In the genomic region with DNA sequence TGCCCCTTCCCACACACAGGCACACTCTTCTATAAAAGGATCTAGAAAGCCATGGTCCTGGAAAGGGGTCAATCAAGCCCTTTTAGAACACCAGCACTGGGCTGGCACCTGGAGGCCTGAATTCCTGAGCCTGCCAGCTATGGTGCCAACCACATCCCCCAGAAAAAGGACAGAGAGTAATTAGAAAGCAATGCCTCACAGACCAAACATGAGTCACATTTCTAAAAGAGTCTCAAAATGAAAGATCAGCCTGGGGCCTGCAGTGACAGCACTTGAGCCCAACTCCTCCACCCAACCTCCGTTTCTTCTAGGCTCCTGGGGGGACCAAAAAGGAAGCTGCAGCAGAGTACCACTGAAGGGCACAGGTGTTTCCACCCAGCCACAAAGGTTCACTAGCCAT, we compare ENCODE assay signal across 2 cellular contexts.
TF ChIP-seq lines count a peak whose summit lies in the region.

No MANE protein-coding gene starts in this region.

TF ChIP-seq in SK-N-SH treated with all-trans-retinoic acid at 6 μM for 48 hours, 23 proteins besides CTCF, POLR2A, EP300 and RAD21 (continued from another document):
- TF ChIP-seq, protein P1, sequence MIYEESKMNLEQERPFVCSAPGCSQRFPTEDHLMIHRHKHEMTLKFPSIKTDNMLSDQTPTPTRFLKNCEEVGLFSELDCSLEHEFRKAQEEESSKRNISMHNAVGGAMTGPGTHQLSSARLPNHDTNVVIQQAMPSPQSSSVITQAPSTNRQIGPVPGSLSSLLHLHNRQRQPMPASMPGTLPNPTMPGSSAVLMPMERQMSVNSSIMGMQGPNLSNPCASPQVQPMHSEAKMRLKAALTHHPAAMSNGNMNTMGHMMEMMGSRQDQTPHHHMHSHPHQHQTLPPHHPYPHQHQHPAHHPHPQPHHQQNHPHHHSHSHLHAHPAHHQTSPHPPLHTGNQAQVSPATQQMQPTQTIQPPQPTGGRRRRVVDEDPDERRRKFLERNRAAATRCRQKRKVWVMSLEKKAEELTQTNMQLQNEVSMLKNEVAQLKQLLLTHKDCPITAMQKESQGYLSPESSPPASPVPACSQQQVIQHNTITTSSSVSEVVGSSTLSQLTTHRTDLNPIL (CRISPR knock-in tag; IDR thresholded peaks at IDR 0.05; ENCODE audit: low read depth): no peak
- TF ChIP-seq CSDC2 (CRISPR knock-in tag; IDR thresholded peaks at IDR 0.05): no peak
- TF ChIP-seq ISL1 (CRISPR knock-in tag; IDR thresholded peaks at IDR 0.05): no peak
- no peak for TF ChIP-seq ESRRG (CRISPR knock-in tag; IDR thresholded peaks at IDR 0.05)
- no peak for TF ChIP-seq ZC3H10 (CRISPR knock-in tag; IDR thresholded peaks at IDR 0.05)
- TF ChIP-seq ARNTL (CRISPR knock-in tag; IDR thresholded peaks at IDR 0.05; ENCODE audit: borderline replicate concordance, low read depth): no peak
- TF ChIP-seq SNAI2 (CRISPR knock-in tag; IDR thresholded peaks at IDR 0.05): no peak

TF ChIP-seq in GM23338, 12 proteins besides CTCF, POLR2A, EP300 and RAD21 (continued from another document):
- TF ChIP-seq, protein P2, sequence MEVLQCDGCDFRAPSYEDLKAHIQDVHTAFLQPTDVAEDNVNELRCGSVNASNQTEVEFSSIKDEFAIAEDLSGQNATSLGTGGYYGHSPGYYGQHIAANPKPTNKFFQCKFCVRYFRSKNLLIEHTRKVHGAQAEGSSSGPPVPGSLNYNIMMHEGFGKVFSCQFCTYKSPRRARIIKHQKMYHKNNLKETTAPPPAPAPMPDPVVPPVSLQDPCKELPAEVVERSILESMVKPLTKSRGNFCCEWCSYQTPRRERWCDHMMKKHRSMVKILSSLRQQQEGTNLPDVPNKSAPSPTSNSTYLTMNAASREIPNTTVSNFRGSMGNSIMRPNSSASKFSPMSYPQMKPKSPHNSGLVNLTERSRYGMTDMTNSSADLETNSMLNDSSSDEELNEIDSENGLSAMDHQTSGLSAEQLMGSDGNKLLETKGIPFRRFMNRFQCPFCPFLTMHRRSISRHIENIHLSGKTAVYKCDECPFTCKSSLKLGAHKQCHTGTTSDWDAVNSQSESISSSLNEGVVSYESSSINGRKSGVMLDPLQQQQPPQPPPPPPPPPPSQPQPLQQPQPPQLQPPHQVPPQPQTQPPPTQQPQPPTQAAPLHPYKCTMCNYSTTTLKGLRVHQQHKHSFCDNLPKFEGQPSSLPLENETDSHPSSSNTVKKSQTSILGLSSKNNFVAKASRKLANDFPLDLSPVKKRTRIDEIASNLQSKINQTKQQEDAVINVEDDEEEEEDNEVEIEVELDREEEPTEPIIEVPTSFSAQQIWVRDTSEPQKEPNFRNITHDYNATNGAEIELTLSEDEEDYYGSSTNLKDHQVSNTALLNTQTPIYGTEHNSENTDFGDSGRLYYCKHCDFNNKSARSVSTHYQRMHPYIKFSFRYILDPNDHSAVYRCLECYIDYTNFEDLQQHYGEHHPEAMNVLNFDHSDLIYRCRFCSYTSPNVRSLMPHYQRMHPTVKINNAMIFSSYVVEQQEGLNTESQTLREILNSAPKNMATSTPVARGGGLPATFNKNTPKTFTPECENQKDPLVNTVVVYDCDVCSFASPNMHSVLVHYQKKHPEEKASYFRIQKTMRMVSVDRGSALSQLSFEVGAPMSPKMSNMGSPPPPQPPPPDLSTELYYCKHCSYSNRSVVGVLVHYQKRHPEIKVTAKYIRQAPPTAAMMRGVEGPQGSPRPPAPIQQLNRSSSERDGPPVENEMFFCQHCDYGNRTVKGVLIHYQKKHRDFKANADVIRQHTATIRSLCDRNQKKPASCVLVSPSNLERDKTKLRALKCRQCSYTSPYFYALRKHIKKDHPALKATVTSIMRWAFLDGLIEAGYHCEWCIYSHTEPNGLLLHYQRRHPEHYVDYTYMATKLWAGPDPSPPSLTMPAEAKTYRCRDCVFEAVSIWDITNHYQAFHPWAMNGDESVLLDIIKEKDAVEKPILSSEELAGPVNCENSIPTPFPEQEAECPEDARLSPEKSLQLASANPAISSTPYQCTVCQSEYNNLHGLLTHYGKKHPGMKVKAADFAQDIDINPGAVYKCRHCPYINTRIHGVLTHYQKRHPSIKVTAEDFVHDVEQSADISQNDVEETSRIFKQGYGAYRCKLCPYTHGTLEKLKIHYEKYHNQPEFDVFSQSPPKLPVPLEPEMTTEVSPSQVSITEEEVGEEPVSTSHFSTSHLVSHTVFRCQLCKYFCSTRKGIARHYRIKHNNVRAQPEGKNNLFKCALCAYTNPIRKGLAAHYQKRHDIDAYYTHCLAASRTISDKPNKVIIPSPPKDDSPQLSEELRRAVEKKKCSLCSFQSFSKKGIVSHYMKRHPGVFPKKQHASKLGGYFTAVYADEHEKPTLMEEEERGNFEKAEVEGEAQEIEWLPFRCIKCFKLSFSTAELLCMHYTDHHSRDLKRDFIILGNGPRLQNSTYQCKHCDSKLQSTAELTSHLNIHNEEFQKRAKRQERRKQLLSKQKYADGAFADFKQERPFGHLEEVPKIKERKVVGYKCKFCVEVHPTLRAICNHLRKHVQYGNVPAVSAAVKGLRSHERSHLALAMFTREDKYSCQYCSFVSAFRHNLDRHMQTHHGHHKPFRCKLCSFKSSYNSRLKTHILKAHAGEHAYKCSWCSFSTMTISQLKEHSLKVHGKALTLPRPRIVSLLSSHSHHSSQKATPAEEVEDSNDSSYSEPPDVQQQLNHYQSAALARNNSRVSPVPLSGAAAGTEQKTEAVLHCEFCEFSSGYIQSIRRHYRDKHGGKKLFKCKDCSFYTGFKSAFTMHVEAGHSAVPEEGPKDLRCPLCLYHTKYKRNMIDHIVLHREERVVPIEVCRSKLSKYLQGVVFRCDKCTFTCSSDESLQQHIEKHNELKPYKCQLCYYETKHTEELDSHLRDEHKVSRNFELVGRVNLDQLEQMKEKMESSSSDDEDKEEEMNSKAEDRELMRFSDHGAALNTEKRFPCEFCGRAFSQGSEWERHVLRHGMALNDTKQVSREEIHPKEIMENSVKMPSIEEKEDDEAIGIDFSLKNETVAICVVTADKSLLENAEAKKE (CRISPR knock-in tag; IDR thresholded peaks at IDR 0.05): no peak
- TF ChIP-seq ZNF331 (CRISPR knock-in tag; IDR thresholded peaks at IDR 0.05; ENCODE audit: low read depth) (no peak), EZH2phosphoT487 (IDR thresholded peaks at IDR 0.05; ENCODE audit: unreplicated experiment) (no peak), JUNB (IDR thresholded peaks at IDR 0.05; ENCODE audit: unreplicated experiment) (no peak), POLR2AphosphoS5 (IDR thresholded peaks at IDR 0.05; ENCODE audit: low read depth) (no peak), EZH2 (IDR thresholded peaks at IDR 0.05; ENCODE audit: low read depth, unreplicated experiment) (no peak), NANOG (IDR thresholded peaks at IDR 0.05; ENCODE audit: borderline replicate concordance) (no peak), STAT1 (IDR thresholded peaks at IDR 0.05; ENCODE audit: unreplicated experiment) (no peak), CREB1 (CRISPR knock-in tag; IDR thresholded peaks at IDR 0.05; ENCODE audit: low read depth) (no peak)
- TF ChIP-seq, protein P3, sequence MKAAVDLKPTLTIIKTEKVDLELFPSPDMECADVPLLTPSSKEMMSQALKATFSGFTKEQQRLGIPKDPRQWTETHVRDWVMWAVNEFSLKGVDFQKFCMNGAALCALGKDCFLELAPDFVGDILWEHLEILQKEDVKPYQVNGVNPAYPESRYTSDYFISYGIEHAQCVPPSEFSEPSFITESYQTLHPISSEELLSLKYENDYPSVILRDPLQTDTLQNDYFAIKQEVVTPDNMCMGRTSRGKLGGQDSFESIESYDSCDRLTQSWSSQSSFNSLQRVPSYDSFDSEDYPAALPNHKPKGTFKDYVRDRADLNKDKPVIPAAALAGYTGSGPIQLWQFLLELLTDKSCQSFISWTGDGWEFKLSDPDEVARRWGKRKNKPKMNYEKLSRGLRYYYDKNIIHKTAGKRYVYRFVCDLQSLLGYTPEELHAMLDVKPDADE (IDR thresholded peaks at IDR 0.05): no peak
- TF ChIP-seq, protein P4, sequence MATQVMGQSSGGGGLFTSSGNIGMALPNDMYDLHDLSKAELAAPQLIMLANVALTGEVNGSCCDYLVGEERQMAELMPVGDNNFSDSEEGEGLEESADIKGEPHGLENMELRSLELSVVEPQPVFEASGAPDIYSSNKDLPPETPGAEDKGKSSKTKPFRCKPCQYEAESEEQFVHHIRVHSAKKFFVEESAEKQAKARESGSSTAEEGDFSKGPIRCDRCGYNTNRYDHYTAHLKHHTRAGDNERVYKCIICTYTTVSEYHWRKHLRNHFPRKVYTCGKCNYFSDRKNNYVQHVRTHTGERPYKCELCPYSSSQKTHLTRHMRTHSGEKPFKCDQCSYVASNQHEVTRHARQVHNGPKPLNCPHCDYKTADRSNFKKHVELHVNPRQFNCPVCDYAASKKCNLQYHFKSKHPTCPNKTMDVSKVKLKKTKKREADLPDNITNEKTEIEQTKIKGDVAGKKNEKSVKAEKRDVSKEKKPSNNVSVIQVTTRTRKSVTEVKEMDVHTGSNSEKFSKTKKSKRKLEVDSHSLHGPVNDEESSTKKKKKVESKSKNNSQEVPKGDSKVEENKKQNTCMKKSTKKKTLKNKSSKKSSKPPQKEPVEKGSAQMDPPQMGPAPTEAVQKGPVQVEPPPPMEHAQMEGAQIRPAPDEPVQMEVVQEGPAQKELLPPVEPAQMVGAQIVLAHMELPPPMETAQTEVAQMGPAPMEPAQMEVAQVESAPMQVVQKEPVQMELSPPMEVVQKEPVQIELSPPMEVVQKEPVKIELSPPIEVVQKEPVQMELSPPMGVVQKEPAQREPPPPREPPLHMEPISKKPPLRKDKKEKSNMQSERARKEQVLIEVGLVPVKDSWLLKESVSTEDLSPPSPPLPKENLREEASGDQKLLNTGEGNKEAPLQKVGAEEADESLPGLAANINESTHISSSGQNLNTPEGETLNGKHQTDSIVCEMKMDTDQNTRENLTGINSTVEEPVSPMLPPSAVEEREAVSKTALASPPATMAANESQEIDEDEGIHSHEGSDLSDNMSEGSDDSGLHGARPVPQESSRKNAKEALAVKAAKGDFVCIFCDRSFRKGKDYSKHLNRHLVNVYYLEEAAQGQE (IDR thresholded peaks at IDR 0.05; ENCODE audit: unreplicated experiment): no peak
